17 cellular contexts compared by ENCODE assay signal in genomic region chr4:114161809-114162208, GRCh38.
"Had no signal": no experiment of that assay in that cellular context is flagged by ENCODE, and none has a peak within 500 bp of the region (broad histone marks: within the 10 kb centered on the region; RNA-seq: fewer than 3 reads in every experiment).

No MANE protein-coding gene starts in this region.

- H3K36me3 Mint-ChIP-seq: activated naive CD8-positive, alpha-beta T cell treated with anti-CD3 and anti-CD28 coated beads, Interleukin-2, amount 10 ng/mL, durations not matched to agents 7 days and 5 days had no signal

- H3K27me3 ChIP-seq: brain microvascular endothelial cell, right lobe of liver, upper lobe of left lung had no signal

- H3K27me3 Mint-ChIP-seq: activated CD4-positive, alpha-beta T cell treated with anti-CD3 and anti-CD28 coated beads, Interleukin-2, amount 10 ng/mL, durations not matched to agents 7 days and 5 days; activated naive CD8-positive, alpha-beta T cell treated with anti-CD3 and anti-CD28 coated beads, Interleukin-2, amount 10 ng/mL, durations not matched to agents 7 days and 5 days had no signal

- H3K4me1 ChIP-seq: right lobe of liver, upper lobe of left lung had no signal

- H3K36me3 ChIP-seq: brain microvascular endothelial cell, right lobe of liver, upper lobe of left lung had no signal

- H3K4me1 Mint-ChIP-seq: activated CD4-positive, alpha-beta T cell treated with anti-CD3 and anti-CD28 coated beads, Interleukin-2, amount 10 ng/mL, durations not matched to agents 7 days and 5 days; activated naive CD8-positive, alpha-beta T cell treated with anti-CD3 and anti-CD28 coated beads, Interleukin-2, amount 10 ng/mL, durations not matched to agents 7 days and 5 days; nephron had no signal

- H3K27ac ChIP-seq: brain microvascular endothelial cell, right lobe of liver, upper lobe of left lung had no signal

- H3K27ac Mint-ChIP-seq: activated CD4-positive, alpha-beta T cell treated with anti-CD3 and anti-CD28 coated beads, Interleukin-2, amount 10 ng/mL, durations not matched to agents 7 days and 5 days; activated naive CD8-positive, alpha-beta T cell treated with anti-CD3 and anti-CD28 coated beads, Interleukin-2, amount 10 ng/mL, durations not matched to agents 7 days and 5 days; activated T-helper 1 cell treated with anti-CD3 and anti-CD28 coated beads, Interleukin-12 subunit alpha, Interleukin-12 subunit beta, Interleukin-2, Interleukin-4 antibody, amounts not matched to agents 30 ng/mL and 10 ng/mL and 1 ng/mL, durations not matched to agents 14 hours and 24 hours and 36 hours; nephron had no signal

- H3K4me3 Mint-ChIP-seq: activated CD4-positive, alpha-beta T cell treated with anti-CD3 and anti-CD28 coated beads, Interleukin-2, amount 10 ng/mL, durations not matched to agents 7 days and 5 days; activated naive CD8-positive, alpha-beta T cell treated with anti-CD3 and anti-CD28 coated beads, Interleukin-2, amount 10 ng/mL, durations not matched to agents 7 days and 5 days; activated T-helper 1 cell treated with anti-CD3 and anti-CD28 coated beads, Interleukin-12 subunit alpha, Interleukin-12 subunit beta, Interleukin-2, Interleukin-4 antibody, amounts not matched to agents 30 ng/mL and 10 ng/mL and 1 ng/mL, durations not matched to agents 14 hours and 24 hours and 36 hours; nephron had no signal

- H3K9me3 ChIP-seq: right lobe of liver, upper lobe of left lung had no signal

- H3K4me3 ChIP-seq: right lobe of liver, smooth muscle cell, upper lobe of left lung had no signal

- ATAC-seq: stimulated activated naive CD8-positive, alpha-beta T cell treated with anti-CD3 and anti-CD28 coated beads, Interleukin-15, Interleukin-2, amounts not matched to agents 100 U/mL and 50 U/mL, for 24 hours had no signal

- H3K4me2 ChIP-seq: smooth muscle cell had no signal

- H3K9me3 Mint-ChIP-seq: activated CD4-positive, alpha-beta T cell treated with anti-CD3 and anti-CD28 coated beads, Interleukin-2, amount 10 ng/mL, durations not matched to agents 7 days and 5 days; activated naive CD8-positive, alpha-beta T cell treated with anti-CD3 and anti-CD28 coated beads, Interleukin-2, amount 10 ng/mL, durations not matched to agents 7 days and 5 days; activated T-helper 1 cell treated with anti-CD3 and anti-CD28 coated beads, Interleukin-12 subunit alpha, Interleukin-12 subunit beta, Interleukin-2, Interleukin-4 antibody, amounts not matched to agents 30 ng/mL and 10 ng/mL and 1 ng/mL, durations not matched to agents 14 hours and 24 hours and 36 hours; nephron had no signal

- DNase-seq: activated CD4-positive, alpha-beta T cell treated with anti-CD3 and anti-CD28 coated beads, Interleukin-2, amount 10 ng/mL, durations not matched to agents 7 days and 5 days; activated naive CD4-positive, alpha-beta T cell; activated naive CD8-positive, alpha-beta T cell treated with anti-CD3 and anti-CD28 coated beads, Interleukin-2, amount 10 ng/mL, durations not matched to agents 7 days and 5 days; brain microvascular endothelial cell; cortex of kidney; effector CD4-positive, alpha-beta T cell; foreskin melanocyte; head of caudate nucleus; right lobe of liver; stimulated activated CD4-positive, alpha-beta T cell treated with anti-CD3 and anti-CD28 coated beads, Interleukin-4, amount 100 ng/mL, for 4 hours; stimulated activated CD8-positive, alpha-beta memory T cell treated with anti-CD3 and anti-CD28 coated beads, Interleukin-4, amount 100 ng/mL, for 48 hours; stimulated activated naive CD8-positive, alpha-beta T cell treated with anti-CD3 and anti-CD28 coated beads, Interleukin-15, Interleukin-2, amounts not matched to agents 100 U/mL and 50 U/mL, for 24 hours; upper lobe of left lung had no signal

- FAIRE-seq: TTC549 had no signal
